26 cellular contexts compared by ENCODE assay signal in genomic region chr16:30083216-30084055, GRCh38. TPM values are rescaled to one million over a fixed set of nuclear protein-coding genes. Genes with fewer than 3 reads are reported as not detected.
DNase-seq lines count a peak whose midpoint lies in the region; FAIRE-seq and TF ChIP-seq lines count a peak whose summit lies in the region.
"Had no signal": no experiment of that assay in that cellular context is flagged by ENCODE, and none has a peak within 500 bp of the region (broad histone marks: within the 10 kb centered on the region; RNA-seq: fewer than 3 reads in every experiment).

No MANE protein-coding gene starts in this region.

- FAIRE-seq in H1 (lab: Jason Lieb, UNC) = no peak
- FAIRE-seq: A204.1, G401.6 had no signal

- H3K4me1 Mint-ChIP-seq in activated naive CD4-positive, alpha-beta T cell treated with anti-CD3 and anti-CD28 coated beads for 36 hours (ENCODE audit: low read depth) = peaks cover 2% of the 10 kb centered on the region

- H3K27ac Mint-ChIP-seq in activated naive CD4-positive, alpha-beta T cell treated with anti-CD3 and anti-CD28 coated beads for 36 hours = peak overlapping the region; percentile 50

- CTCF ChIA-PET in activated naive CD4-positive, alpha-beta T cell treated with anti-CD3 and anti-CD28 coated beads for 36 hours (lab: Charles Lee) = no interaction called here
- CTCF ChIA-PET in H1 (lab: Charles Lee; ENCODE audit: partially characterized antibody) = interaction anchor here (2.2 to 5.9 kb wide), 3 partner anchors 8 to 29 kb away, joined by 6 to 46 read pairs (median 7); partner anchors contain the start of gene TBX6

- no peaks in the 10 kb centered on the region for H3K9me3 ChIP-seq in H1 (ENCODE audit: insufficient read depth in 2 of 2, low read depth in 1 of 2, low read length in 1 of 2)
- no peaks in the 10 kb centered on the region for H3K9me3 ChIP-seq in adrenal gland (replicated peaks in 1 of 3)
- H3K9me3 ChIP-seq in ascending aorta = no peaks in the 10 kb centered on the region
- H3K9me3 ChIP-seq: gastroesophageal sphincter, ovary, spleen, testis, uterus had no signal

- H3K36me3 ChIP-seq in H1 (ENCODE audit: control insufficient read depth in 2 of 4, insufficient read depth in 4 of 4, low read length in 3 of 4) (peaks cover 23 to 63% (median 36%) of the 10 kb centered on the region in 4 experiments), adrenal gland (replicated peaks in 1 of 2) (peaks cover 0 to 48% of the 10 kb centered on the region in 2 donors), ascending aorta (peaks cover 59 to 70% of the 10 kb centered on the region in 2 donors)
- H3K36me3 ChIP-seq: ovary, uterus had no signal

- H3K27me3 ChIP-seq in H1 (replicated peaks in 1 of 4; ENCODE audit: control insufficient read depth in 3 of 4, extremely low read depth in 1 of 4, insufficient read depth in 3 of 4, low read length in 3 of 4) = no peaks in the 10 kb centered on the region; a peak in 1 of 7 replicates
- H3K27me3 ChIP-seq in adrenal gland = no peaks in the 10 kb centered on the region
- H3K27me3 ChIP-seq in ascending aorta = no peaks in the 10 kb centered on the region
- H3K27me3 ChIP-seq: gastroesophageal sphincter, ovary, spleen, testis, uterus had no signal

- POLR2A ChIA-PET in H1 (lab: Charles Lee; ENCODE audit: partially characterized antibody) = interaction anchor here (9.9 to 21.2 kb wide), 3 partner anchors 7 to 15 kb away, joined by 151 to 353 read pairs (median 353); partner anchors contain the start of genes ALDOA, PPP4C, TBX6 and YPEL3

- H3K79me1 ChIP-seq in H1 (ENCODE audit: low read depth, low read length) = no peaks in the 10 kb centered on the region; the same call in 1 of the 2 replicates

- H3K4me3 ChIP-seq in H1 (ENCODE audit: extremely low read depth in 1 of 4, insufficient read depth in 2 of 4, low read depth in 3 of 4, low read length in 4 of 4) (no peak overlapping the region), adrenal gland (no peak overlapping the region), ascending aorta (no peak overlapping the region)
- H3K4me3 ChIP-seq: gastroesophageal sphincter, ovary, spleen, testis, uterus had no signal

- H2BK5ac ChIP-seq in H1 (ENCODE audit: low read depth, low read length) = no peak overlapping the region

- WGBS in H1 (ENCODE audit: extremely low coverage in 1 of 2, insufficient coverage in 1 of 2, insufficient read length in 1 of 2, insufficient replicate concordance in 2 of 2, low coverage in 1 of 2, low lambda C conversion rate in 2 of 2, missing lambda C conversion rate in 1 of 2), 2 experiments = 95% methylated on average over 22 of the region's 24 CpGs; no CpG with 5 or more reads in 1 of the 2 experiments
- WGBS in adrenal gland, 4 donors = 88 to 94% (median 92%) methylated on average over 17 to 24 of the region's 24 CpGs

- H3K56ac ChIP-seq in H1 (replicated peaks; ENCODE audit: insufficient read length, low read depth, low read length) = no peak overlapping the region

- no peak overlapping the region for H2BK120ac ChIP-seq in H1 (replicated peaks; ENCODE audit: low read depth, low read length)

- TF ChIP-seq CTCF in H1 (IDR thresholded peaks at IDR 0.05; ENCODE audit: control extremely low read depth in 1 of 3, insufficient read depth in 1 of 3, low read depth in 1 of 3, low read length in 3 of 3) = no peak
- TF ChIP-seq CTCF in adrenal gland (IDR thresholded peaks at IDR 0.05) = no peak
- TF ChIP-seq CTCF in ascending aorta (IDR thresholded peaks at IDR 0.05) = no peak

- H3K27me3 Mint-ChIP-seq in activated naive CD4-positive, alpha-beta T cell treated with anti-CD3 and anti-CD28 coated beads for 36 hours (ENCODE audit: low read depth) = no peaks in the 10 kb centered on the region
- H3K27me3 Mint-ChIP-seq: IgD-negative memory B cell had no signal

- no peak for TF ChIP-seq RAD21 in H1 (IDR thresholded peaks at IDR 0.05 in 1 of 2, conservative IDR thresholded peaks at IDR 0.05 in 1 of 2; ENCODE audit: low read depth in 2 of 2, low read length in 2 of 2)

- no peak overlapping the region for H2BK12ac ChIP-seq in H1 (ENCODE audit: low read depth, low read length)

- H3K14ac ChIP-seq in H1 (ENCODE audit: insufficient read length) = no peak overlapping the region

- H2BK15ac ChIP-seq in H1 (ENCODE audit: low read length) = no peak overlapping the region

- H4K5ac ChIP-seq in H1 (ENCODE audit: insufficient read length, low read depth, low read length) = no peak overlapping the region

- DNase-seq in activated naive CD4-positive, alpha-beta T cell treated with anti-CD3 and anti-CD28 coated beads for 36 hours = no peak
- no peak for DNase-seq in activated naive CD4-positive, alpha-beta T cell treated with anti-CD3 and anti-CD28 coated beads, Interleukin-2, amount 50 U/mL, for 16 hours
- DNase-seq in H1 (ENCODE audit: low read depth in 1 of 2, low spot score in 2 of 2) (no peak), posterior vena cava (ENCODE audit: low spot score) (peak; percentile 67), adrenal gland (no peak), ascending aorta (ENCODE audit: low spot score in 2 of 2) (no peak)
- DNase-seq: activated CD4-positive, alpha-beta T cell treated with anti-CD3 and anti-CD28 coated beads, Interleukin-2, amount 50 U/mL, for 1 hour; activated gamma-delta T cell treated with Interleukin-2 at 50 U/mL for 16 hours; AML-193; DMS53; hippocampal formation; midbrain; natural killer cell; NCI-H2029 treated with DMSO at 0.1 percent for 48 hours; NCI-H82; ovary; spleen; stimulated activated CD4-positive, alpha-beta T cell treated with anti-CD3 and anti-CD28 coated beads, Interleukin-2, amount 100 ng/mL, for 48 hours; stimulated activated naive CD4-positive, alpha-beta T cell; testis; uterus had no signal

- no peak overlapping the region for H2AK5ac ChIP-seq in H1 (ENCODE audit: low read depth, low read length)

- no peak overlapping the region for H4K91ac ChIP-seq in H1 (replicated peaks; ENCODE audit: insufficient read length, low read length)

- no peaks in the 10 kb centered on the region for H3K9me3 Mint-ChIP-seq in activated naive CD4-positive, alpha-beta T cell treated with anti-CD3 and anti-CD28 coated beads for 36 hours
- H3K9me3 Mint-ChIP-seq: IgD-negative memory B cell, natural killer cell had no signal

- H2BK20ac ChIP-seq in H1 (ENCODE audit: low read length) = no peak overlapping the region

- H3K23me2 ChIP-seq in H1 (ENCODE audit: low read depth, low read length) = no peaks in the 10 kb centered on the region

- no peak overlapping the region for H3K4ac ChIP-seq in H1 (replicated peaks; ENCODE audit: insufficient read length, low read depth, low read length)

- H4K20me1 ChIP-seq in H1 (replicated peaks in 1 of 2; ENCODE audit: control insufficient read depth in 1 of 2, insufficient read depth in 2 of 2, low read length in 2 of 2) = peaks cover 8 to 20% of the 10 kb centered on the region in 2 experiments

- H4K8ac ChIP-seq in H1 (ENCODE audit: extremely low read depth, insufficient read depth, low read length) = no peak overlapping the region

- no peak overlapping the region for H3K4me2 ChIP-seq in H1 (ENCODE audit: insufficient read depth in 1 of 2, low read depth in 2 of 2, low read length in 2 of 2)

- peaks cover 29% of the 10 kb centered on the region for H3K36me3 Mint-ChIP-seq in activated naive CD4-positive, alpha-beta T cell treated with anti-CD3 and anti-CD28 coated beads for 36 hours (ENCODE audit: low read depth)
- H3K36me3 Mint-ChIP-seq: IgD-negative memory B cell, natural killer cell had no signal

- no peak for TF ChIP-seq EP300 in H1 (IDR thresholded peaks at IDR 0.05; ENCODE audit: borderline replicate concordance in 1 of 2, low read depth in 2 of 2, low read length in 2 of 2)

- 0 out of 3 replicates have a peak, but pooled peaks of 1 of the 2 experiments have one; percentile 36 for TF ChIP-seq POLR2A in H1 (IDR thresholded peaks at IDR 0.05; ENCODE audit: control extremely low read depth in 1 of 2, low read depth in 2 of 2, low read length in 2 of 2)
- no peak for TF ChIP-seq POLR2A in adrenal gland (IDR thresholded peaks at IDR 0.05)

- no peak overlapping the region for H3K4me3 Mint-ChIP-seq in activated naive CD4-positive, alpha-beta T cell treated with anti-CD3 and anti-CD28 coated beads for 36 hours
- H3K4me3 Mint-ChIP-seq: natural killer cell had no signal

- H3K4me1 ChIP-seq in H1 (replicated peaks in 1 of 4; ENCODE audit: control insufficient read depth in 3 of 4, insufficient read depth in 4 of 4, low read length in 3 of 4) (no peaks in the 10 kb centered on the region), adrenal gland (replicated peaks in 1 of 2) (peaks cover 13 to 26% of the 10 kb centered on the region in 2 donors), ascending aorta (peaks cover 0 to 5% of the 10 kb centered on the region in 2 donors)
- H3K4me1 ChIP-seq: uterus had no signal

- intact Hi-C loops in activated naive CD4-positive, alpha-beta T cell treated with anti-CD3 and anti-CD28 coated beads for 36 hours (cut with micrococcal nuclease) = no loop called here
- intact Hi-C loops in posterior vena cava (cut with DNase I) (no loop called here), adrenal gland (cut with DNase I) (no loop called here), ascending aorta (cut with DNase I) (no loop called here)

- H3K9ac ChIP-seq in H1 (replicated peaks in 1 of 4; ENCODE audit: extremely low read depth in 1 of 4, low read depth in 3 of 4, low read length in 3 of 4) = no peak overlapping the region

- peaks cover 0 to 12% of the 10 kb centered on the region in 2 experiments; a peak in 2 of 4 replicates for H3K79me2 ChIP-seq in H1 (ENCODE audit: control insufficient read depth in 1 of 2, insufficient read depth in 2 of 2, low read length in 2 of 2)

- no peak overlapping the region for H3K18ac ChIP-seq in H1 (ENCODE audit: extremely low read depth, low read length)

- H3K27ac ChIP-seq in H1 (ENCODE audit: low read depth, low read length) (no peak overlapping the region), adrenal gland (peak overlapping the region in 1 of 5 donors; percentile 83), ascending aorta (no peak overlapping the region)
- H3K27ac ChIP-seq: ovary, testis, VCaP had no signal

- H2AFZ ChIP-seq in H1 (ENCODE audit: low read length) = no peak overlapping the region

- no peak overlapping the region for H3K23ac ChIP-seq in H1 (ENCODE audit: insufficient read length)

RNA-seq across cellular contexts. Expression of gene PPP4C, which starts 7.6 kb away (rescaled TPM):
- total RNA-seq in activated naive CD4-positive, alpha-beta T cell treated with anti-CD3 and anti-CD28 coated beads for 36 hours = 100 to 1,000 TPM; 104 to 105 TPM
- 148 TPM in 2 replicates for total RNA-seq in H1 (2021; fragmentation: NEBNext Ultra II Directional; extraction: Animal tissue kit (Norgen Biotek cat#: 25700))
- polyA plus RNA-seq in H1 (2011; rRNA removed) (298 and 355 TPM in 2 replicates), adrenal gland (10 to 100 TPM; 39.2 to 93.0 (median 87.1) TPM)
- 266 TPM for polyA plus RNA-seq in H1 (2011; cell fraction: cytosol; rRNA removed)
- polyA plus RNA-seq in H1 (2011; cell fraction: nucleus; rRNA removed) = 241 TPM
- 134 to 209 TPM (median 190 TPM) in 4 replicates for polyA plus RNA-seq in H1 (2012, experiment 1 of 2)
- polyA plus RNA-seq in H1 (2012, experiment 2 of 2) = 229 TPM
- polyA plus RNA-seq in H1 (2013, experiment 1 of 2) = 96.9 TPM
- polyA plus RNA-seq in H1 (2013, experiment 2 of 2) = 101 TPM
- 329 and 355 TPM in 2 replicates for polyA minus RNA-seq in H1 (2011; rRNA and poly(A)+ RNA removed)
- polyA minus RNA-seq in H1 (2011; cell fraction: cytosol; rRNA and poly(A)+ RNA removed) = 125 TPM
- polyA minus RNA-seq in H1 (2011; cell fraction: nucleus; rRNA and poly(A)+ RNA removed) = 62.4 TPM
- total RNA-seq in posterior vena cava (10 to 100 TPM; 40.0 to 46.9 TPM), adrenal gland (100 to 1,000 TPM in 3 of 8 donors, 10 to 100 TPM in 5; 44.5 to 136 (median 80.8) TPM), ascending aorta (50.7 TPM)

RNA-seq across cellular contexts. Expression of gene TBX6, which starts 8.3 kb away (rescaled TPM):
- 1 to 10 TPM; 3.6 to 4.7 TPM for total RNA-seq in activated naive CD4-positive, alpha-beta T cell treated with anti-CD3 and anti-CD28 coated beads for 36 hours
- total RNA-seq in H1 (2021; fragmentation: NEBNext Ultra II Directional; extraction: Animal tissue kit (Norgen Biotek cat#: 25700)) = 2.3 and 2.8 TPM in 2 replicates
- polyA plus RNA-seq in H1 (2011; rRNA removed) = 2.2 and 3.6 TPM in 2 replicates
- polyA plus RNA-seq in H1 (2011; cell fraction: cytosol; rRNA removed) = 1.5 TPM
- polyA plus RNA-seq in H1 (2011; cell fraction: nucleus; rRNA removed) = 4.9 TPM
- 2.1 to 4.8 TPM (median 3.4 TPM) in 4 replicates for polyA plus RNA-seq in H1 (2012, experiment 1 of 2)
- polyA plus RNA-seq in H1 (2012, experiment 2 of 2) = 3.3 TPM
- polyA plus RNA-seq in H1 (2013, experiment 1 of 2) = 2.4 TPM
- polyA plus RNA-seq in H1 (2013, experiment 2 of 2) = 2.0 TPM
- polyA minus RNA-seq in H1 (2011; rRNA and poly(A)+ RNA removed) = 0.20 and 0.44 TPM in 2 replicates
- 1.6 TPM for polyA minus RNA-seq in H1 (2011; cell fraction: cytosol; rRNA and poly(A)+ RNA removed)
- polyA minus RNA-seq in H1 (2011; cell fraction: nucleus; rRNA and poly(A)+ RNA removed) = 1.8 TPM
- under 1 TPM; 0.46 to 0.57 TPM for total RNA-seq in posterior vena cava
- 1 to 10 TPM; 1.1 to 3.4 (median 2.4) TPM for total RNA-seq in adrenal gland
- 1 to 10 TPM in 2 of 3 donors, under 1 TPM in 1; 0.22 to 5.1 (median 1.9) TPM for polyA plus RNA-seq in adrenal gland
- 0.75 TPM for total RNA-seq in ascending aorta
- polyA plus RNA-seq: IgD-negative memory B cell had no signal

RNA-seq across cellular contexts. Expression of gene YPEL3, which starts 12.6 kb away (rescaled TPM):
- total RNA-seq in activated naive CD4-positive, alpha-beta T cell treated with anti-CD3 and anti-CD28 coated beads for 36 hours = 10 to 100 TPM; 24.6 to 27.3 TPM
- 40.3 and 43.2 TPM in 2 replicates for total RNA-seq in H1 (2021; fragmentation: NEBNext Ultra II Directional; extraction: Animal tissue kit (Norgen Biotek cat#: 25700))
- polyA plus RNA-seq in H1 (2011; rRNA removed) = 53.3 and 91.8 TPM in 2 replicates
- polyA plus RNA-seq in H1 (2011; cell fraction: cytosol; rRNA removed) = 49.2 TPM
- 126 TPM for polyA plus RNA-seq in H1 (2011; cell fraction: nucleus; rRNA removed)
- polyA plus RNA-seq in H1 (2012, experiment 1 of 2) = 53.5 to 72.5 TPM (median 65.8 TPM) in 4 replicates
- 62.9 TPM for polyA plus RNA-seq in H1 (2012, experiment 2 of 2)
- 35.3 TPM for polyA plus RNA-seq in H1 (2013, experiment 1 of 2)
- polyA plus RNA-seq in H1 (2013, experiment 2 of 2) = 36.6 TPM
- polyA minus RNA-seq in H1 (2011; rRNA and poly(A)+ RNA removed) = 10.7 and 15.9 TPM in 2 replicates
- 17.5 TPM for polyA minus RNA-seq in H1 (2011; cell fraction: cytosol; rRNA and poly(A)+ RNA removed)
- polyA minus RNA-seq in H1 (2011; cell fraction: nucleus; rRNA and poly(A)+ RNA removed) = 27.2 TPM
- 10 to 100 TPM; 26.1 to 31.4 TPM for total RNA-seq in posterior vena cava
- 100 to 1,000 TPM in 4 of 8 donors, 10 to 100 TPM in 4; 18.9 to 210 (median 94.5) TPM for total RNA-seq in adrenal gland
- polyA plus RNA-seq in adrenal gland = 100 to 1,000 TPM in 2 of 3 donors, 10 to 100 TPM in 1; 14.6 to 454 (median 310) TPM
- 98.6 TPM for total RNA-seq in ascending aorta

RNA-seq across cellular contexts. Expression of gene ALDOA, which starts 17.9 kb away (rescaled TPM):
- 1,000 to 10,000 TPM; 1,750 to 1,795 TPM for total RNA-seq in activated naive CD4-positive, alpha-beta T cell treated with anti-CD3 and anti-CD28 coated beads for 36 hours
- total RNA-seq in H1 (2021; fragmentation: NEBNext Ultra II Directional; extraction: Animal tissue kit (Norgen Biotek cat#: 25700)) = 1,083 and 1,146 TPM in 2 replicates
- 1,072 and 1,397 TPM in 2 replicates for polyA plus RNA-seq in H1 (2011; rRNA removed)
- polyA plus RNA-seq in H1 (2011; cell fraction: cytosol; rRNA removed) = 884 TPM
- polyA plus RNA-seq in H1 (2011; cell fraction: nucleus; rRNA removed) = 1,022 TPM
- polyA plus RNA-seq in H1 (2012, experiment 1 of 2) = 986 to 1,460 TPM (median 1,381 TPM) in 4 replicates
- polyA plus RNA-seq in H1 (2012, experiment 2 of 2) = 2,176 TPM
- 777 TPM for polyA plus RNA-seq in H1 (2013, experiment 1 of 2)
- 779 TPM for polyA plus RNA-seq in H1 (2013, experiment 2 of 2)
- 753 and 900 TPM in 2 replicates for polyA minus RNA-seq in H1 (2011; rRNA and poly(A)+ RNA removed)
- polyA minus RNA-seq in H1 (2011; cell fraction: cytosol; rRNA and poly(A)+ RNA removed) = 734 TPM
- 382 TPM for polyA minus RNA-seq in H1 (2011; cell fraction: nucleus; rRNA and poly(A)+ RNA removed)
- total RNA-seq in posterior vena cava = 100 to 1,000 TPM; 937 to 987 TPM
- total RNA-seq in adrenal gland = 1,000 to 10,000 TPM; 1,155 to 1,930 (median 1,648) TPM
- 1,000 to 10,000 TPM in 1 of 3 donors, 100 to 1,000 TPM in 2; 623 to 1,215 (median 899) TPM for polyA plus RNA-seq in adrenal gland
- 1,202 TPM for total RNA-seq in ascending aorta

RNA-seq across cellular contexts. Expression of gene GDPD3, which starts 29.9 kb away (rescaled TPM):
- total RNA-seq in activated naive CD4-positive, alpha-beta T cell treated with anti-CD3 and anti-CD28 coated beads for 36 hours = 10 to 100 TPM in 1 of 2 experiments, 1 to 10 TPM in 1; 9.1 to 10.3 TPM
- 1.5 TPM in 1 of 2 replicates, not detected in the other for total RNA-seq in H1 (2021; fragmentation: NEBNext Ultra II Directional; extraction: Animal tissue kit (Norgen Biotek cat#: 25700))
- 0.20 and 0.30 TPM in 2 replicates for polyA plus RNA-seq in H1 (2011; rRNA removed)
- polyA plus RNA-seq in H1 (2011; cell fraction: cytosol; rRNA removed) = 0.35 TPM
- 1.7 TPM for polyA plus RNA-seq in H1 (2011; cell fraction: nucleus; rRNA removed)
- 1.9 to 4.0 TPM (median 2.5 TPM) in 4 replicates for polyA plus RNA-seq in H1 (2012, experiment 1 of 2)
- polyA plus RNA-seq in H1 (2012, experiment 2 of 2) = 0.29 TPM
- 1.3 TPM for polyA plus RNA-seq in H1 (2013, experiment 1 of 2)
- 1.7 TPM for polyA plus RNA-seq in H1 (2013, experiment 2 of 2)
- not detected in 2 replicates for polyA minus RNA-seq in H1 (2011; rRNA and poly(A)+ RNA removed)
- not detected for polyA minus RNA-seq in H1 (2011; cell fraction: cytosol; rRNA and poly(A)+ RNA removed)
- polyA minus RNA-seq in H1 (2011; cell fraction: nucleus; rRNA and poly(A)+ RNA removed) = not detected
- total RNA-seq in posterior vena cava = 1 to 10 TPM; 3.7 to 4.0 TPM
- 1 to 10 TPM in 5 of 8 donors, under 1 TPM in 2, not detected in 1; 0.78 to 9.0 (median 2.8) TPM for total RNA-seq in adrenal gland
- 10 to 100 TPM in 1 of 3 donors, 1 to 10 TPM in 2; 1.0 to 17.6 (median 5.8) TPM for polyA plus RNA-seq in adrenal gland
- 0.53 TPM for total RNA-seq in ascending aorta
- polyA plus RNA-seq: IgD-negative memory B cell had no signal
